In genomic region chr1:3869751-3870301, GRCh38 we compare ENCODE assay signal across 15 cellular contexts. TPM values are rescaled to one million over a fixed set of nuclear protein-coding genes. Genes with fewer than 3 reads are reported as not detected.
DNase-seq lines count a peak whose midpoint lies in the region; ATAC-seq and TF ChIP-seq lines count a peak whose summit lies in the region.
"Had no signal": no experiment of that assay in that cellular context is flagged by ENCODE, and none has a peak within 500 bp of the region (broad histone marks: within the 10 kb centered on the region; RNA-seq: fewer than 3 reads in every experiment).

No MANE protein-coding gene starts in this region.

- H3K4me3 Mint-ChIP-seq in neural progenitor cell = no peak overlapping the region
- H3K4me3 Mint-ChIP-seq: activated CD4-positive, alpha-beta memory T cell treated with anti-CD3 and anti-CD28 coated beads, Interleukin-2, amount 10 ng/mL, durations not matched to agents 7 days and 5 days; CD8-positive, alpha-beta T cell had no signal

- no peaks in the 10 kb centered on the region for H4K20me1 ChIP-seq in neural progenitor cell (ENCODE audit: low read depth)

- no peak overlapping the region for H2AFZ ChIP-seq in neural progenitor cell (replicated peaks)

- H3K4me3 ChIP-seq in colonic mucosa (no peak overlapping the region), neural progenitor cell (no peak overlapping the region)
- H3K4me3 ChIP-seq: right lobe of liver, suprapubic skin had no signal

- H3K27me3 ChIP-seq in colonic mucosa (no peaks in the 10 kb centered on the region), neural progenitor cell (no peaks in the 10 kb centered on the region)
- H3K27me3 ChIP-seq: right lobe of liver, suprapubic skin had no signal

- H3K9ac ChIP-seq in colonic mucosa (ENCODE audit: low read depth in 2 of 2, low read length in 2 of 2) (no peak overlapping the region), neural progenitor cell (no peak overlapping the region)

- TF ChIP-seq CTCF in colonic mucosa (IDR thresholded peaks at IDR 0.05) = no peak
- no peak for TF ChIP-seq CTCF in neural progenitor cell (IDR thresholded peaks at IDR 0.05)

- H3K4me1 ChIP-seq in colonic mucosa (no peaks in the 10 kb centered on the region), neural progenitor cell (no peaks in the 10 kb centered on the region)
- H3K4me1 ChIP-seq: right lobe of liver, suprapubic skin had no signal

- no peak overlapping the region for H3K4me2 ChIP-seq in neural progenitor cell

- peaks cover 2% of the 10 kb centered on the region for H3K9me3 Mint-ChIP-seq in neural progenitor cell
- H3K9me3 Mint-ChIP-seq: CD8-positive, alpha-beta T cell had no signal

- peak; percentile 25 for DNase-seq in ELR (ENCODE audit: low read depth)
- peak; percentile 87 for DNase-seq in NCI-H187 treated with DMSO at 0.1 percent for 48 hours (lab: John Stamatoyannopoulos, UW)
- DNase-seq in colonic mucosa = peak; percentile 25
- peak; percentile 13 for DNase-seq in neural progenitor cell (ENCODE audit: low spot score)
- no peak for DNase-seq in H4 (ENCODE audit: low spot score)
- DNase-seq: activated CD4-positive, alpha-beta memory T cell treated with anti-CD3 and anti-CD28 coated beads, Interleukin-2, amount 10 ng/mL, durations not matched to agents 7 days and 5 days; activated naive CD4-positive, alpha-beta T cell; CD8-positive, alpha-beta T cell; central memory CD4-positive, alpha-beta T cell; GOT3 had no signal

- H3K27ac ChIP-seq in colonic mucosa (no peak overlapping the region), neural progenitor cell (no peak overlapping the region)
- H3K27ac ChIP-seq: right lobe of liver, suprapubic skin had no signal

- H3K27ac Mint-ChIP-seq in neural progenitor cell = no peak overlapping the region
- H3K27ac Mint-ChIP-seq: activated CD4-positive, alpha-beta memory T cell treated with anti-CD3 and anti-CD28 coated beads, Interleukin-2, amount 10 ng/mL, durations not matched to agents 7 days and 5 days; CD8-positive, alpha-beta T cell had no signal

- H3K4me1 Mint-ChIP-seq in neural progenitor cell = no peaks in the 10 kb centered on the region

- H3K36me3 ChIP-seq in colonic mucosa (no peaks in the 10 kb centered on the region), neural progenitor cell (no peaks in the 10 kb centered on the region)

- peaks cover 9% of the 10 kb centered on the region for H3F3A ChIP-seq in neural progenitor cell (ENCODE audit: low read depth)

- ATAC-seq in HG03196 (IDR thresholded peaks at IDR 0.05; ENCODE audit: unreplicated experiment) (no peak), GM18502 (IDR thresholded peaks at IDR 0.05; ENCODE audit: poor library complexity, unreplicated experiment) (no peak), GM19463 (IDR thresholded peaks at IDR 0.05; ENCODE audit: unreplicated experiment) (no peak)
- ATAC-seq: CD8-positive, alpha-beta T cell had no signal

- intact Hi-C loops in colonic mucosa (cut with DNase I) = no loop called here

- H3K9me3 ChIP-seq in colonic mucosa (no peaks in the 10 kb centered on the region), neural progenitor cell (ENCODE audit: low read depth) (no peaks in the 10 kb centered on the region)
- H3K9me3 ChIP-seq: right lobe of liver, suprapubic skin had no signal

- no peaks in the 10 kb centered on the region for H3K79me2 ChIP-seq in neural progenitor cell (ENCODE audit: low read depth)

- H3K27me3 Mint-ChIP-seq in neural progenitor cell (ENCODE audit: insufficient read depth, low read depth) = peaks cover 11% of the 10 kb centered on the region
- H3K27me3 Mint-ChIP-seq: activated CD4-positive, alpha-beta memory T cell treated with anti-CD3 and anti-CD28 coated beads, Interleukin-2, amount 10 ng/mL, durations not matched to agents 7 days and 5 days had no signal

- peaks cover 14% of the 10 kb centered on the region for H3K36me3 Mint-ChIP-seq in neural progenitor cell

RNA-seq across cellular contexts. Expression of gene DFFB, which starts 12.6 kb away (rescaled TPM):
- 10 to 100 TPM in 1 of 2 donors, 1 to 10 TPM in 1; 4.5 to 10.7 TPM for total RNA-seq in colonic mucosa
- 4.8 and 9.0 TPM in 2 replicates for total RNA-seq in neural progenitor cell (ENCODE audit: low replicate concordance)
- 5.8 and 7.7 TPM in 2 replicates for total RNA-seq in H4 (2014; rRNA removed; shearing (Covaris generic))

RNA-seq across cellular contexts. Expression of gene CEP104, which starts 12.8 kb away (rescaled TPM):
- total RNA-seq in colonic mucosa (10 to 100 TPM; 41.1 to 52.7 TPM), neural progenitor cell (ENCODE audit: low replicate concordance) (12.9 and 13.2 TPM in 2 replicates)
- 13.1 and 23.5 TPM in 2 replicates for total RNA-seq in H4 (2014; rRNA removed; shearing (Covaris generic))

RNA-seq across cellular contexts. Expression of gene C1orf174, which starts 30.2 kb away (rescaled TPM):
- total RNA-seq in colonic mucosa = 10 to 100 TPM; 19.4 to 32.8 TPM
- total RNA-seq in neural progenitor cell (ENCODE audit: low replicate concordance) = 31.3 and 36.5 TPM in 2 replicates
- 46.3 and 49.3 TPM in 2 replicates for total RNA-seq in H4 (2014; rRNA removed; shearing (Covaris generic))
